ENCODE assay signal across 1 cellular context in genomic region chr9:120475341-120475740, GRCh38.
TF ChIP-seq lines count a peak whose summit lies in the region.

No MANE protein-coding gene starts in this region.

TF ChIP-seq in A549, 52 proteins besides CTCF, POLR2A, EP300 and RAD21 (continued from another document):
- no peak for TF ChIP-seq USF2 (IDR thresholded peaks at IDR 0.05)
- TF ChIP-seq HDAC2 (IDR thresholded peaks at IDR 0.05): no peak
